ENCODE assay signal across 8 cellular contexts in the genomic region with DNA sequence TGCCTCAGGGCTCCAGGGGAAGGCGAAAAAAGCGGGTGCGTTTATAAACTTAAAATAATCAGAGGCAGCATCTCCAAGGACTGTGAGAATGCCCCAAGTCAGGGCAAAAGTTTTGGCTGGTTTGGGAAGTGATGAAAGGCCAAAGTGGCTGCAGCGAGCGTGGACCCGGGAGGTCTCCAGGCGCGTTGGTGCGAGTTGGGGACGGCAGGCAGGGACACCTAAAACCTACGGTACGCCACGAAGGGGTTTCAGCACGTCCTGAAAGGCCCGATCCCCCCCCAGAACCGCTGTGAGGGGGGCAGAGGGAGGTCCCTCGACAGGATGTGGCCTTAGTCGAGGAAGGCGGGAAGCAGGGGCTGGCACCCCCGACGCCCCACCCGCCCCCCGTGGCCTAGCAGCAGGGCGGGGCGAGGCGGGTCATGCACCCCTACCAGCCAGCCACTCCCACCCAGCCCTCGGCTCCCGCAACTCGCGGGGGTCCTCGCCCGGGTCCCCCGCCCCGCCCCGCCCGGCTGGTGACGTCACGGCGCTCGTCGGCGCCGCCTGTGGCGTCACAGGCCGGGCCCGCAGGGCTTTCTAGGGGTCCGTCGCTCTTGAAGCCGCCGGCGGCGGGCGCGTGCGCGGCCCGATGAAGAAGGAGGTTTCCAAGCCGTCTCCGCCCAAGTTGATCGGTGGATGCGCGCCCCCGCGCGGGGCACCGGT. TPM values are rescaled to one million over a fixed set of nuclear protein-coding genes. Genes with fewer than 3 reads are reported as not detected.
A peak's percentile ranks its signal among the peaks of the same experiment; 100 is the strongest.
DNase-seq lines count a peak whose midpoint lies in the region; ATAC-seq and TF ChIP-seq lines count a peak whose summit lies in the region.

A gene with protein sequence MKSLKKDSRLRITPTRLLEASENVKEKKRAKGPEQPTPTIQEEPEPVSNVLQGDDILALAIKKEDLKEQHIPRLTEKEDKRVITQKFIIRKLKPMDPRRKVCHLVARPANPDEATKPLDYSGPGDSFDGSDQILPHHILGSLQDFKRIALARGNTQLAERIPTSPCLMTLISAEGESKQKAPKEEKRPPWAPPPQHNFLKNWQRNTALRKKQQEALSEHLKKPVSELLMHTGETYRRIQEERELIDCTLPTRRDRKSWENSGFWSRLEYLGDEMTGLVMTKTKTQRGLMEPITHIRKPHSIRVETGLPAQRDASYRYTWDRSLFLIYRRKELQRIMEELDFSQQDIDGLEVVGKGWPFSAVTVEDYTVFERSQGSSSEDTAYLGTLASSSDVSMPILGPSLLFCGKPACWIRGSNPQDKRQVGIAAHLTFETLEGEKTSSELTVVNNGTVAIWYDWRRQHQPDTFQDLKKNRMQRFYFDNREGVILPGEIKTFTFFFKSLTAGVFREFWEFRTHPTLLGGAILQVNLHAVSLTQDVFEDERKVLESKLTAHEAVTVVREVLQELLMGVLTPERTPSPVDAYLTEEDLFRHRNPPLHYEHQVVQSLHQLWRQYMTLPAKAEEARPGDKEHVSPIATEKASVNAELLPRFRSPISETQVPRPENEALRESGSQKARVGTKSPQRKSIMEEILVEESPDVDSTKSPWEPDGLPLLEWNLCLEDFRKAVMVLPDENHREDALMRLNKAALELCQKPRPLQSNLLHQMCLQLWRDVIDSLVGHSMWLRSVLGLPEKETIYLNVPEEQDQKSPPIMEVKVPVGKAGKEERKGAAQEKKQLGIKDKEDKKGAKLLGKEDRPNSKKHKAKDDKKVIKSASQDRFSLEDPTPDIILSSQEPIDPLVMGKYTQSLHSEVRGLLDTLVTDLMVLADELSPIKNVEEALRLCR (plus strand): TSS at position 569 of the 702 bp plus-strand sequence. CDS start 236 bp downstream, outside the sequence.

- POLR2A ChIA-PET in SK-N-SH (lab: Yijun Ruan, JAX), result no interaction called here

- peak within 1 kb of the TSS; percentile 63 for H3K9ac ChIP-seq in SK-N-SH

- WGBS in SK-N-SH (ENCODE audit: low lambda C conversion rate), result 27% methylated on average over 35 of the region's 66 CpGs
- WGBS in ovary, 3 donors, result 10 to 16% (median 13%) methylated on average over 29 to 66 of the region's 66 CpGs

- H3K4me2 ChIP-seq in SK-N-SH, result peak within 1 kb of the TSS; percentile 73

- no peaks in the 10 kb centered on the region for H3K27me3 Mint-ChIP-seq in activated naive CD8-positive, alpha-beta T cell treated with anti-CD3 and anti-CD28 coated beads for 36 hours

- H3K79me2 ChIP-seq in SK-N-SH (ENCODE audit: insufficient read depth), result no peaks in the 10 kb centered on the region

- CTCF ChIA-PET in SK-N-SH (lab: Yijun Ruan, JAX), result interaction anchor here (1.2 to 13.3 kb wide), 4 partner anchors 10 to 111 kb away, joined by 4 to 183 read pairs (median 44); a partner anchor contains a TSS

- intact Hi-C loops in Right ventricle myocardium superior (cut with DNase I) (no loop called here), ovary (cut with DNase I) (loop anchor here in 1 of 4 donors (5.0 kb wide), 1 partner anchor 34 kb away; no protein-coding TSS in a partner anchor)

- H3K4me3 Mint-ChIP-seq in activated naive CD8-positive, alpha-beta T cell treated with anti-CD3 and anti-CD28 coated beads for 36 hours, result peak within 1 kb of the TSS; percentile 85

- H3K27me3 ChIP-seq in SK-N-SH (ENCODE audit: insufficient read depth), result no peaks in the 10 kb centered on the region
- no peaks in the 10 kb centered on the region for H3K27me3 ChIP-seq in ovary
- no peaks in the 10 kb centered on the region for H3K27me3 ChIP-seq in thoracic aorta (replicated peaks; ENCODE audit: insufficient read depth)

- H3K4me1 ChIP-seq in SK-N-SH (ENCODE audit: control insufficient read depth in 1 of 2, insufficient read depth in 2 of 2, low read depth in 1 of 2, low read length in 1 of 2) (peaks cover 0 to 14% of the 10 kb centered on the region in 2 experiments; a peak in 1 of 4 replicates), ovary (ENCODE audit: insufficient read depth) (peaks cover 12% of the 10 kb centered on the region), thoracic aorta (ENCODE audit: control insufficient read depth in 1 of 2, low read depth in 2 of 2) (peaks cover 6 to 14% of the 10 kb centered on the region in 2 donors)

- peak within 1 kb of the TSS; percentile 22 to 48; a peak in 3 of 4 replicates for H3K27ac ChIP-seq in SK-N-SH (ENCODE audit: low read depth in 2 of 2, low read length in 1 of 2)
- H3K27ac ChIP-seq in ovary, result peak within 1 kb of the TSS; percentile 58 to 73
- peak within 1 kb of the TSS; percentile 53 to 61 for H3K27ac ChIP-seq in thoracic aorta

- no peak for TF ChIP-seq RAD21 in SK-N-SH (IDR thresholded peaks at IDR 0.05; ENCODE audit: low read length)

- TF ChIP-seq POLR2A in ovary (IDR thresholded peaks at IDR 0.05), result peak; percentile 17

- no peak; the same call in 1 of the 2 replicates for TF ChIP-seq CTCF in SK-N-SH (IDR thresholded peaks at IDR 0.05)
- no peak for TF ChIP-seq CTCF in ovary (IDR thresholded peaks at IDR 0.05)
- TF ChIP-seq CTCF in thoracic aorta (IDR thresholded peaks at IDR 0.05), result peak; percentile 26

- TF ChIP-seq EP300 in SK-N-SH (IDR thresholded peaks at IDR 0.05; ENCODE audit: borderline replicate concordance in 1 of 2, low read depth in 1 of 2, low read length in 1 of 2) (no peak), ovary (IDR thresholded peaks at IDR 0.05) (peak; percentile 13)

- H3K27ac Mint-ChIP-seq in activated naive CD8-positive, alpha-beta T cell treated with anti-CD3 and anti-CD28 coated beads for 36 hours, result peak within 1 kb of the TSS; percentile 76

- peak within 1 kb of the TSS; percentile 99 for H2AFZ ChIP-seq in SK-N-SH (ENCODE audit: low read depth)

- peaks cover 35% of the 10 kb centered on the region for H3K4me1 Mint-ChIP-seq in activated naive CD8-positive, alpha-beta T cell treated with anti-CD3 and anti-CD28 coated beads for 36 hours

- H3K36me3 Mint-ChIP-seq in activated naive CD8-positive, alpha-beta T cell treated with anti-CD3 and anti-CD28 coated beads for 36 hours, result no peaks in the 10 kb centered on the region

- no peaks in the 10 kb centered on the region for H3K9me3 Mint-ChIP-seq in activated naive CD8-positive, alpha-beta T cell treated with anti-CD3 and anti-CD28 coated beads for 36 hours

- no peaks in the 10 kb centered on the region for H4K20me1 ChIP-seq in SK-N-SH (ENCODE audit: insufficient read depth)

- no peaks in the 10 kb centered on the region for H3K9me3 ChIP-seq in SK-N-SH
- no peaks in the 10 kb centered on the region for H3K9me3 ChIP-seq in ovary
- H3K9me3 ChIP-seq in thoracic aorta, result no peaks in the 10 kb centered on the region

- DNase-seq in DMS153 (lab: John Stamatoyannopoulos, UW) (peak; percentile 35), SK-N-SH (peak; percentile 98), Right ventricle myocardium superior (peak; percentile 91), ovary (peak; percentile 78 to 89 (median 83)), thoracic aorta (ENCODE audit: low spot score) (peak; percentile 43)
- DNase-seq in activated naive CD8-positive, alpha-beta T cell treated with anti-CD3 and anti-CD28 coated beads for 36 hours, result peak; percentile 83

- no peaks in the 10 kb centered on the region for H3F3A ChIP-seq in SK-N-SH (replicated peaks; ENCODE audit: insufficient read depth)

- H3K36me3 ChIP-seq in SK-N-SH (replicated peaks in 1 of 2; ENCODE audit: control insufficient read depth in 1 of 2, insufficient read depth in 2 of 2, low read length in 1 of 2) (no peaks in the 10 kb centered on the region), ovary (no peaks in the 10 kb centered on the region), thoracic aorta (no peaks in the 10 kb centered on the region)

- H3K4me3 ChIP-seq in SK-N-SH (ENCODE audit: low read depth in 2 of 2, low read length in 1 of 2) (peak within 1 kb of the TSS; percentile 62 to 65), ovary (peak within 1 kb of the TSS; percentile 61), thoracic aorta (peak within 1 kb of the TSS; percentile 76)

- no peaks in the 10 kb centered on the region for H3K9me2 ChIP-seq in SK-N-SH

- ATAC-seq in HG03280 (IDR thresholded peaks at IDR 0.05; ENCODE audit: unreplicated experiment), result peak; percentile 41
- ATAC-seq in Right ventricle myocardium superior (ENCODE audit: poor library complexity), result peak; percentile 94
- peak; percentile 53 for ATAC-seq in thoracic aorta (ENCODE audit: insufficient number of reproducible peaks, low FRiP score, low read depth)
- no peak for ATAC-seq in GM21381 (IDR thresholded peaks at IDR 0.05; ENCODE audit: unreplicated experiment)

TF ChIP-seq in SK-N-SH, 30 proteins besides CTCF, POLR2A, EP300 and RAD21 (continues in another document):
- no peak for TF ChIP-seq SIN3A (IDR thresholded peaks at IDR 0.05; ENCODE audit: borderline replicate concordance, low read depth, low read length)
- TF ChIP-seq MXI1 (IDR thresholded peaks at IDR 0.05; ENCODE audit: low read depth, low read length), result peak; percentile 75; the same call in 1 of the 2 replicates
- TF ChIP-seq TAF1 (IDR thresholded peaks at IDR 0.05; ENCODE audit: borderline replicate concordance, low read depth, low read length), result peak; percentile 40; the same call in 1 of the 2 replicates
- TF ChIP-seq CHD2 (IDR thresholded peaks at IDR 0.05; ENCODE audit: low read length, partially characterized antibody), result peak; percentile 39
- TF ChIP-seq, protein P1, sequence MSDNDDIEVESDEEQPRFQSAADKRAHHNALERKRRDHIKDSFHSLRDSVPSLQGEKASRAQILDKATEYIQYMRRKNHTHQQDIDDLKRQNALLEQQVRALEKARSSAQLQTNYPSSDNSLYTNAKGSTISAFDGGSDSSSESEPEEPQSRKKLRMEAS (IDR thresholded peaks at IDR 0.05; ENCODE audit: low read depth), result peak; percentile 72
- TF ChIP-seq TEAD4 (IDR thresholded peaks at IDR 0.05; ENCODE audit: borderline replicate concordance, insufficient read depth), result no peak
- TF ChIP-seq, protein P2, sequence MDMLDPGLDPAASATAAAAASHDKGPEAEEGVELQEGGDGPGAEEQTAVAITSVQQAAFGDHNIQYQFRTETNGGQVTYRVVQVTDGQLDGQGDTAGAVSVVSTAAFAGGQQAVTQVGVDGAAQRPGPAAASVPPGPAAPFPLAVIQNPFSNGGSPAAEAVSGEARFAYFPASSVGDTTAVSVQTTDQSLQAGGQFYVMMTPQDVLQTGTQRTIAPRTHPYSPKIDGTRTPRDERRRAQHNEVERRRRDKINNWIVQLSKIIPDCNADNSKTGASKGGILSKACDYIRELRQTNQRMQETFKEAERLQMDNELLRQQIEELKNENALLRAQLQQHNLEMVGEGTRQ (IDR thresholded peaks at IDR 0.05; ENCODE audit: borderline replicate concordance, low read depth, low read length), result no peak
- no peak for TF ChIP-seq GATA2 (CRISPR knock-in tag; IDR thresholded peaks at IDR 0.05)
- TF ChIP-seq NRF1 (IDR thresholded peaks at IDR 0.05; ENCODE audit: low read depth, low read length), result peak; percentile 75

RNA-seq across cellular contexts. Expression of the gene that starts here (rescaled TPM):
- polyA plus RNA-seq in SK-N-SH (2012; rRNA removed), result 2.4 and 4.4 TPM in 2 replicates
- polyA plus RNA-seq in SK-N-SH (2012; cell fraction: cytosol; rRNA removed), result 1.8 and 1.9 TPM in 2 replicates
- 17.3 and 17.7 TPM in 2 replicates for polyA plus RNA-seq in SK-N-SH (2012; cell fraction: nucleus; rRNA removed)
- 1 to 10 TPM in 1 of 2 experiments, under 1 TPM in 1; 0.56 to 1.1 TPM for total RNA-seq in activated naive CD8-positive, alpha-beta T cell treated with anti-CD3 and anti-CD28 coated beads for 36 hours
- total RNA-seq in Right ventricle myocardium superior, result 0.43 TPM
- total RNA-seq in ovary, result 1 to 10 TPM; 2.5 to 8.1 (median 4.5) TPM
- polyA plus RNA-seq in ovary, result 1 to 10 TPM; 3.2 to 9.7 TPM
- under 1 TPM; 0.56 to 0.68 TPM for total RNA-seq in thoracic aorta

Comparison
In these comparisons a context has a peak if more than half of its experiments do, and no peak if none do; other contexts are left out.
1. Peak in DNase-seq and ATAC-seq in Right ventricle myocardium superior; RNA of the gene not detected or under 1 TPM.
2. Peak in DNase-seq, ATAC-seq, H3K4me3 ChIP-seq and H3K27ac ChIP-seq in thoracic aorta; RNA of the gene not detected or under 1 TPM.
3. DNase-seq: peak in every context shown above with its lines; median percentile 98 in SK-N-SH; 91 in Right ventricle myocardium superior; 83 in activated naive CD8-positive, alpha-beta T cell treated with anti-CD3 and anti-CD28 coated beads for 36 hours; 83 in ovary; 43 in thoracic aorta; 35 in DMS153.